8 cellular contexts compared by ENCODE assay signal in the genomic region with DNA sequence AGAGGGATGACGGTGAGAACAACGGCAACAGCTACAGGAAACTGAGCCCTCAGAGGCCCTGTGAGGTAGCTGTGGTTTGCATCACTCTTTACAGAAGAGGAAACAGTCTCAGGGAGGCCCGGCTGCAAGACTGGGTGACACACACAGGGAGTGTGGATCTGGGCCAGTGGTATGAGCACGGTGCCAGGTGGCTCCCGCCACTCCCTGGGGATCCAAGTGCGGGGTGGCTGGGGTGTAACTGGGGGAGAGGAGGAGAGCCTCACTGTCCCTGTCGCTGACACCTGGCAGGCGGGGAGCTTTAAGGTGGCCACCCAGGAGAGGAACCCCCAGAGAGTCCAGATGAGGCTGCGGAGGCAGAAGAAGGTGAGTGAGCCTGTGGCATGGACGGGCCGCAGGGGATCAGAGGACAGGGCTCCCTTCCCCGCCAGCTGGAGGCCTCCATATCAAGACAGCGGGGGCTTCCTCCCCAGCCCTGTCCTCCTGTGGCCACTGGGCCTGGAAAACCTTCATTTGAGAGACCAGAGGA. TPM values are rescaled to one million over a fixed set of nuclear protein-coding genes. Genes with fewer than 3 reads are reported as not detected.
DNase-seq lines count a peak whose midpoint lies in the region; ATAC-seq lines count a peak whose summit lies in the region.

No MANE protein-coding gene starts in this region.

- ATAC-seq in GM18868 (IDR thresholded peaks at IDR 0.05; ENCODE audit: unreplicated experiment) (peak; percentile 74), HG03135 (IDR thresholded peaks at IDR 0.05; ENCODE audit: unreplicated experiment) (peak; percentile 86), esophagus mucosa (peak; percentile 66)

- DNase-seq in activated CD4-positive, alpha-beta T cell treated with anti-CD3 and anti-CD28 coated beads, Interleukin-2, amount 50 U/mL, for 24 hours (ENCODE audit: low read depth in 1 of 2, low spot score in 1 of 2), result peak; percentile 52 to 76
- DNase-seq in stimulated activated CD8-positive, alpha-beta memory T cell treated with anti-CD3 and anti-CD28 coated beads, Interleukin-15, amount 100 ng/mL, for 4 hours (ENCODE audit: low read depth in 2 of 2), result peak; percentile 50 to 54
- DNase-seq in DMS153 (lab: John Stamatoyannopoulos, UW) (no peak), pons (ENCODE audit: low spot score) (no peak), NCI-H510A treated with DMSO at 0.1 percent for 48 hours (lab: John Stamatoyannopoulos, UW) (no peak)

RNA-seq across cellular contexts. Expression of gene RGL4, which starts 5.6 kb away (rescaled TPM):
- total RNA-seq in esophagus mucosa, result not detected

RNA-seq across cellular contexts. Expression of gene ZNF70, which starts 54.5 kb away (rescaled TPM):
- 1.4 TPM for total RNA-seq in esophagus mucosa

RNA-seq across cellular contexts. Expression of gene VPREB3, which starts 57.8 kb away (rescaled TPM):
- 0.84 TPM for total RNA-seq in esophagus mucosa

Comparison
In these comparisons a context has a peak if more than half of its experiments do, and no peak if none do; other contexts are left out.
1. DNase-seq: peak in activated CD4-positive, alpha-beta T cell treated with anti-CD3 and anti-CD28 coated beads, Interleukin-2, amount 50 U/mL, for 24 hours (2 of 2) and stimulated activated CD8-positive, alpha-beta memory T cell treated with anti-CD3 and anti-CD28 coated beads, Interleukin-15, amount 100 ng/mL, for 4 hours (2 of 2); none in DMS153 (single experiment), pons (single experiment) and NCI-H510A treated with DMSO at 0.1 percent for 48 hours (single experiment).
2. Peak in every context shown above with its lines, with median percentiles within 50 percentile points of each other: ATAC-seq.